Comparison of ENCODE assay signal across 17 cellular contexts in genomic region chr15:67019069-67019468, GRCh38. TPM values are rescaled to one million over a fixed set of nuclear protein-coding genes. Genes with fewer than 3 reads are reported as not detected.
A peak's percentile ranks its signal among the peaks of the same experiment; 100 is the strongest.
DNase-seq lines count a peak whose midpoint lies in the region; ATAC-seq and TF ChIP-seq lines count a peak whose summit lies in the region.
"Had no signal": no experiment of that assay in that cellular context is flagged by ENCODE, and none has a peak within 500 bp of the region (broad histone marks: within the 10 kb centered on the region; RNA-seq: fewer than 3 reads in every experiment).

No MANE protein-coding gene starts in this region.

- no peak overlapping the region for H2AFZ ChIP-seq in osteoblast (ENCODE audit: low read length)

- no peaks in the 10 kb centered on the region for H3K36me3 ChIP-seq in right atrium auricular region
- no peaks in the 10 kb centered on the region for H3K36me3 ChIP-seq in left ventricle myocardium inferior
- H3K36me3 ChIP-seq in SJCRH30, result no peaks in the 10 kb centered on the region
- no peaks in the 10 kb centered on the region for H3K36me3 ChIP-seq in sigmoid colon
- H3K36me3 ChIP-seq in osteoblast (ENCODE audit: insufficient read depth, low read length), result no peaks in the 10 kb centered on the region
- H3K36me3 ChIP-seq: BLaER1, HAP-1 had no signal

- no peak overlapping the region for H3K27ac Mint-ChIP-seq in T-helper 2 cell treated with Interferon-gamma antibody and Interleukin-4, amounts not matched to agents 5 μg/mL and 100 μg/mL, for 36 hours
- H3K27ac Mint-ChIP-seq: CD8-positive, alpha-beta T cell had no signal

- no peak overlapping the region for H3K4me3 ChIP-seq in right atrium auricular region
- H3K4me3 ChIP-seq in left ventricle myocardium inferior, result no peak overlapping the region
- no peak overlapping the region for H3K4me3 ChIP-seq in SJCRH30
- no peak overlapping the region for H3K4me3 ChIP-seq in sigmoid colon
- no peak overlapping the region for H3K4me3 ChIP-seq in osteoblast (ENCODE audit: insufficient read depth, low read length)
- H3K4me3 ChIP-seq: BLaER1, GM12878, HAP-1 had no signal

- peaks cover 0 to 6% of the 10 kb centered on the region in 2 donors for H3K4me1 ChIP-seq in right atrium auricular region
- H3K4me1 ChIP-seq in left ventricle myocardium inferior, result peaks cover 13% of the 10 kb centered on the region
- H3K4me1 ChIP-seq in SJCRH30, result peaks cover 44% of the 10 kb centered on the region
- H3K4me1 ChIP-seq in sigmoid colon, result peaks cover 0 to 8% (median 6%) of the 10 kb centered on the region in 4 donors
- H3K4me1 ChIP-seq in osteoblast (ENCODE audit: insufficient read depth, low read length), result peaks cover 9% of the 10 kb centered on the region

- intact Hi-C loops in left ventricle myocardium inferior (cut with micrococcal nuclease) (no loop called here), sigmoid colon (cut with DNase I) (no loop called here)

- H3K4me3 Mint-ChIP-seq in T-helper 2 cell treated with Interferon-gamma antibody and Interleukin-4, amounts not matched to agents 5 μg/mL and 100 μg/mL, for 36 hours, result no peak overlapping the region
- H3K4me3 Mint-ChIP-seq: CD8-positive, alpha-beta T cell had no signal

- peaks cover 11% of the 10 kb centered on the region for H3K4me1 Mint-ChIP-seq in T-helper 2 cell treated with Interferon-gamma antibody and Interleukin-4, amounts not matched to agents 5 μg/mL and 100 μg/mL, for 36 hours (ENCODE audit: low read depth)

- no peaks in the 10 kb centered on the region for H4K20me1 ChIP-seq in osteoblast (ENCODE audit: insufficient read depth, low read length)
- H4K20me1 ChIP-seq: BLaER1 had no signal

- H3K27ac ChIP-seq in right atrium auricular region (no peak overlapping the region), left ventricle myocardium inferior (replicated peaks) (no peak overlapping the region), SJCRH30 (peak overlapping the region; percentile 81), sigmoid colon (no peak overlapping the region), osteoblast (ENCODE audit: low read depth, low read length) (no peak overlapping the region)
- H3K27ac ChIP-seq: BLaER1 had no signal

- peak; percentile 74 for ATAC-seq in left lobe of liver
- ATAC-seq: CD8-positive, alpha-beta T cell; GM12878 had no signal

- no peaks in the 10 kb centered on the region for H3K36me3 Mint-ChIP-seq in T-helper 2 cell treated with Interferon-gamma antibody and Interleukin-4, amounts not matched to agents 5 μg/mL and 100 μg/mL, for 36 hours (ENCODE audit: low read depth)
- H3K36me3 Mint-ChIP-seq: CD8-positive, alpha-beta T cell had no signal

- H3K27me3 ChIP-seq in right atrium auricular region (no peaks in the 10 kb centered on the region), left ventricle myocardium inferior (ENCODE audit: low read depth) (no peaks in the 10 kb centered on the region), SJCRH30 (no peaks in the 10 kb centered on the region), sigmoid colon (no peaks in the 10 kb centered on the region), osteoblast (ENCODE audit: insufficient read depth, low read length) (no peaks in the 10 kb centered on the region)
- H3K27me3 ChIP-seq: BLaER1 had no signal

- H3K79me2 ChIP-seq in osteoblast (ENCODE audit: insufficient read depth, low read length), result no peaks in the 10 kb centered on the region

- no peak for TF ChIP-seq CTCF in right atrium auricular region (IDR thresholded peaks at IDR 0.05)
- no peak for TF ChIP-seq CTCF in left ventricle myocardium inferior (IDR thresholded peaks at IDR 0.05; ENCODE audit: borderline replicate concordance)
- no peak for TF ChIP-seq CTCF in sigmoid colon (IDR thresholded peaks at IDR 0.05)
- TF ChIP-seq CTCF in osteoblast (IDR thresholded peaks at IDR 0.05; ENCODE audit: extremely low read depth, low read depth, low read length), result no peak

- WGBS in sigmoid colon, 2 donors, result 85 to 93% methylated on average over 5 of the region's 5 CpGs

- no peaks in the 10 kb centered on the region for H3K9me3 Mint-ChIP-seq in T-helper 2 cell treated with Interferon-gamma antibody and Interleukin-4, amounts not matched to agents 5 μg/mL and 100 μg/mL, for 36 hours
- H3K9me3 Mint-ChIP-seq: CD8-positive, alpha-beta T cell had no signal

- no peak overlapping the region for H3K4me2 ChIP-seq in osteoblast (ENCODE audit: insufficient read depth, low read length)

- H3K27me3 Mint-ChIP-seq in T-helper 2 cell treated with Interferon-gamma antibody and Interleukin-4, amounts not matched to agents 5 μg/mL and 100 μg/mL, for 36 hours (ENCODE audit: low read depth), result peaks cover 22% of the 10 kb centered on the region

- peak; percentile 32 for DNase-seq in right atrium auricular region (ENCODE audit: low spot score)
- DNase-seq in left ventricle myocardium inferior, result no peak
- no peak for DNase-seq in SJCRH30
- DNase-seq in left lobe of liver (ENCODE audit: low spot score), result no peak
- peak; percentile 35 for DNase-seq in sigmoid colon
- DNase-seq in OCI-M2 (lab: John Stamatoyannopoulos, UW; ENCODE audit: unreplicated experiment), result no peak
- DNase-seq in T-helper 2 cell treated with Interferon-gamma antibody and Interleukin-4, amounts not matched to agents 5 μg/mL and 100 μg/mL, for 36 hours (ENCODE audit: low spot score), result no peak
- DNase-seq in osteoblast (ENCODE audit: insufficient read length, low spot score, missing footprints), result no peak
- DNase-seq: 8988T; CD8-positive, alpha-beta T cell; DMS 273 treated with DMSO at 0.1 percent for 48 hours; DMS53; DND-41; EL had no signal

- TF ChIP-seq POLR2A in sigmoid colon (IDR thresholded peaks at IDR 0.05), result no peak

- no peak for TF ChIP-seq EP300 in sigmoid colon (IDR thresholded peaks at IDR 0.05)

- H3K9me3 ChIP-seq in right atrium auricular region, result no peaks in the 10 kb centered on the region
- no peaks in the 10 kb centered on the region for H3K9me3 ChIP-seq in left ventricle myocardium inferior (replicated peaks)
- no peaks in the 10 kb centered on the region for H3K9me3 ChIP-seq in SJCRH30 (replicated peaks)
- no peaks in the 10 kb centered on the region for H3K9me3 ChIP-seq in sigmoid colon
- H3K9me3 ChIP-seq in osteoblast (ENCODE audit: low read depth, low read length), result no peaks in the 10 kb centered on the region
- H3K9me3 ChIP-seq: BLaER1, HAP-1 had no signal

RNA-seq across cellular contexts. Expression of gene SMAD3, which starts 46.3 kb away (rescaled TPM):
- total RNA-seq in right atrium auricular region (10 to 100 TPM; 20.8 to 37.8 TPM), left ventricle myocardium inferior (18.8 TPM), left lobe of liver (17.1 TPM), sigmoid colon (10 to 100 TPM; 17.8 to 28.2 (median 18.4) TPM), osteoblast (41.8 and 60.1 TPM in 2 replicates)
- 22.8 and 23.0 TPM in 2 replicates for total RNA-seq in SJCRH30 (2014; rRNA removed; shearing (Covaris generic))
- polyA plus RNA-seq in sigmoid colon, result 10 to 100 TPM; 12.5 to 23.2 (median 13.8) TPM

Comparison
In these comparisons a context has a peak if more than half of its experiments do, and no peak if none do; other contexts are left out.
1. DNase-seq: peak in right atrium auricular region (single experiment) and sigmoid colon (single experiment); none in left ventricle myocardium inferior (single experiment), SJCRH30 (0 of 2), left lobe of liver (single experiment), OCI-M2 (single experiment), T-helper 2 cell treated with Interferon-gamma antibody and Interleukin-4, amounts not matched to agents 5 μg/mL and 100 μg/mL, for 36 hours (single experiment) and osteoblast (single experiment).